14 cellular contexts compared by ENCODE assay signal in genomic region chr4:88623097-88623496, GRCh38. TPM values are rescaled to one million over a fixed set of nuclear protein-coding genes. Genes with fewer than 3 reads are reported as not detected.
DNase-seq lines count a peak whose midpoint lies in the region; ATAC-seq, FAIRE-seq and TF ChIP-seq lines count a peak whose summit lies in the region.
"Had no signal": no experiment of that assay in that cellular context is flagged by ENCODE, and none has a peak within 500 bp of the region (broad histone marks: within the 10 kb centered on the region; RNA-seq: fewer than 3 reads in every experiment).

No MANE protein-coding gene starts in this region.

- H3K36me3 ChIP-seq in astrocyte (ENCODE audit: insufficient read depth, low read length) (no peaks in the 10 kb centered on the region), lung (ENCODE audit: control insufficient read depth in 2 of 2, insufficient read depth in 2 of 2, low read length in 2 of 2) (peaks cover 0 to 1% of the 10 kb centered on the region in 2 donors)
- H3K36me3 ChIP-seq: neutrophil, thyroid gland had no signal

- WGBS in lung, 2 donors = 92 to 93% methylated on average over 3 of the region's 3 CpGs

- FAIRE-seq in astrocyte (lab: Jason Lieb, UNC) = peak; percentile 93
- FAIRE-seq: D721Med, endothelial cell of umbilical vein had no signal

- no peak for TF ChIP-seq CTCF in astrocyte (IDR thresholded peaks at IDR 0.05; ENCODE audit: insufficient read depth, low read depth, low read length)
- no peak for TF ChIP-seq CTCF in lung (IDR thresholded peaks at IDR 0.05; ENCODE audit: control extremely low read depth, extremely low read depth)
- no peak for TF ChIP-seq CTCF in GM10266 (IDR thresholded peaks at IDR 0.05; ENCODE audit: control insufficient read depth, insufficient read depth, low read depth, missing control alignments)

- H3K4me3 ChIP-seq in astrocyte (ENCODE audit: insufficient read depth, low read depth, low read length) = no peak overlapping the region
- H3K4me3 ChIP-seq in lung = no peak overlapping the region
- H3K4me3 ChIP-seq: thyroid gland had no signal

- no peak overlapping the region for H3K27ac Mint-ChIP-seq in astrocyte (ENCODE audit: unreplicated experiment)

- no peaks in the 10 kb centered on the region for H3K9me3 ChIP-seq in astrocyte (ENCODE audit: insufficient read depth, low read depth, low read length)
- no peaks in the 10 kb centered on the region for H3K9me3 ChIP-seq in lung (ENCODE audit: control insufficient read depth in 2 of 2, insufficient read depth in 1 of 2, low read length in 1 of 2)
- H3K9me3 ChIP-seq: neutrophil, thyroid gland had no signal

- no peak overlapping the region for H3K9ac ChIP-seq in astrocyte (ENCODE audit: low read length)

- H4K20me1 ChIP-seq in astrocyte (ENCODE audit: insufficient read depth, low read length) = no peaks in the 10 kb centered on the region

- H3K4me3 Mint-ChIP-seq in astrocyte (ENCODE audit: unreplicated experiment) = no peak overlapping the region

- peak; percentile 62 for ATAC-seq in lung (ENCODE audit: insufficient read depth, low FRiP score)
- ATAC-seq in GM21825 (IDR thresholded peaks at IDR 0.05; ENCODE audit: unreplicated experiment) = no peak
- no peak for ATAC-seq in HG02642 (IDR thresholded peaks at IDR 0.05; ENCODE audit: poor library complexity, unreplicated experiment)

- no peak overlapping the region for H2AFZ ChIP-seq in astrocyte (ENCODE audit: low read depth, low read length)

- H3K27ac ChIP-seq in astrocyte (ENCODE audit: low read depth, low read length) = peak overlapping the region; percentile 57
- H3K27ac ChIP-seq in lung (ENCODE audit: low read depth in 1 of 2, low read length in 1 of 2) = no peak overlapping the region
- H3K27ac ChIP-seq: neutrophil, thyroid gland had no signal

- no peaks in the 10 kb centered on the region for H3K79me2 ChIP-seq in astrocyte (ENCODE audit: insufficient read depth, low read length)

- H3K4me1 Mint-ChIP-seq in astrocyte (ENCODE audit: low read depth, unreplicated experiment) = peaks cover 6% of the 10 kb centered on the region

- no peaks in the 10 kb centered on the region for H3K27me3 Mint-ChIP-seq in astrocyte (ENCODE audit: low read depth, unreplicated experiment)

- DNase-seq in AG08395 (ENCODE audit: low spot score) = peak; percentile 90
- peak; percentile 62 for DNase-seq in HPDE6-E6E7 (ENCODE audit: extremely low spot score)
- DNase-seq in astrocyte (ENCODE audit: low read depth) = peak; percentile 89
- DNase-seq in lung (ENCODE audit: low spot score) = no peak
- DNase-seq in NCI-H146 (lab: John Stamatoyannopoulos, UW) = no peak
- no peak for DNase-seq in GM10266 (ENCODE audit: extremely low spot score)
- DNase-seq: activated CD4-positive, alpha-beta T cell treated with anti-CD3 and anti-CD28 coated beads for 4 hours; SHP77 treated with DMSO at 0.1 percent for 48 hours; thyroid gland had no signal

- H3K4me1 ChIP-seq in astrocyte (ENCODE audit: insufficient read depth, low read length) (no peaks in the 10 kb centered on the region), lung (ENCODE audit: control insufficient read depth in 2 of 2, insufficient read depth in 2 of 2, low read length in 2 of 2) (peaks cover 2 to 12% of the 10 kb centered on the region in 2 donors)

- peak overlapping the region; percentile 41 for H3K4me2 ChIP-seq in astrocyte (ENCODE audit: low read length)

- no peaks in the 10 kb centered on the region for H3K36me3 Mint-ChIP-seq in astrocyte (ENCODE audit: low read depth, unreplicated experiment)

- no peaks in the 10 kb centered on the region for H3K27me3 ChIP-seq in astrocyte (ENCODE audit: insufficient read depth, low read length)
- no peaks in the 10 kb centered on the region for H3K27me3 ChIP-seq in lung (ENCODE audit: control insufficient read depth, insufficient read depth)
- H3K27me3 ChIP-seq: neutrophil, thyroid gland had no signal

- H3K9me3 Mint-ChIP-seq in astrocyte (ENCODE audit: unreplicated experiment) = no peaks in the 10 kb centered on the region

RNA-seq across cellular contexts. Expression of gene HERC3, which starts 30.8 kb away (rescaled TPM):
- 8.5 and 9.3 TPM in 2 replicates for total RNA-seq in astrocyte
- total RNA-seq in lung = 10 to 100 TPM; 34.3 to 48.0 TPM
- polyA plus RNA-seq in lung = 10 to 100 TPM in 1 of 2 donors, 1 to 10 TPM in 1; 6.2 to 15.5 TPM

Comparison
In these comparisons a context has a peak if more than half of its experiments do, and no peak if none do; other contexts are left out.
1. DNase-seq: peak in AG08395 (single experiment), HPDE6-E6E7 (single experiment) and astrocyte (single experiment); none in lung (single experiment), NCI-H146 (single experiment) and GM10266 (single experiment).